Comparison of ENCODE assay signal across 1 cellular context in genomic region chr6:32852844-32853540, GRCh38.
TF ChIP-seq lines count a peak whose summit lies in the region.

No MANE protein-coding gene starts in this region.

TF ChIP-seq in HepG2, 621 proteins besides CTCF, POLR2A, EP300 and RAD21 (continued from another document and continues in another):
- peak; percentile 23 for TF ChIP-seq ZNF407 (CRISPR knock-in tag; IDR thresholded peaks at IDR 0.05; ENCODE audit: not compliant biosample characterization)
- TF ChIP-seq ZNF292 (CRISPR knock-in tag; IDR thresholded peaks at IDR 0.05; ENCODE audit: borderline replicate concordance, low read depth), result no peak
- no peak for TF ChIP-seq THAP11 (CRISPR knock-in tag; IDR thresholded peaks at IDR 0.05)
- no peak for TF ChIP-seq ZNF704 (CRISPR knock-in tag; IDR thresholded peaks at IDR 0.05; ENCODE audit: borderline replicate concordance)
- no peak for TF ChIP-seq RORA (CRISPR knock-in tag; IDR thresholded peaks at IDR 0.05)
- peak; percentile 2; the same call in 1 of the 2 replicates for TF ChIP-seq DR1 (CRISPR knock-in tag; IDR thresholded peaks at IDR 0.05)
- no peak for TF ChIP-seq SUZ12 (IDR thresholded peaks at IDR 0.05; ENCODE audit: low read depth, low read length)
- TF ChIP-seq PTBP1 (IDR thresholded peaks at IDR 0.05; ENCODE audit: low read depth, low read length, poor library complexity, severe bottlenecking), result no peak
- TF ChIP-seq ZNF296 (CRISPR knock-in tag; conservative IDR thresholded peaks at IDR 0.05), result no peak
- no peak for TF ChIP-seq ZNF263 (CRISPR knock-in tag; IDR thresholded peaks at IDR 0.05)
- TF ChIP-seq ZFYVE20 (CRISPR knock-in tag; IDR thresholded peaks at IDR 0.05; ENCODE audit: borderline replicate concordance, low read depth), result no peak
- TF ChIP-seq ERF (CRISPR knock-in tag; IDR thresholded peaks at IDR 0.05), result no peak
- no peak for TF ChIP-seq ZNF333 (CRISPR knock-in tag; IDR thresholded peaks at IDR 0.05; ENCODE audit: borderline replicate concordance)
- TF ChIP-seq ZNF280B (CRISPR knock-in tag; IDR thresholded peaks at IDR 0.05; ENCODE audit: borderline replicate concordance), result peak; percentile 36
- no peak for TF ChIP-seq XBP1 (CRISPR knock-in tag; IDR thresholded peaks at IDR 0.05)
- no peak for TF ChIP-seq ZNF577 (CRISPR knock-in tag; IDR thresholded peaks at IDR 0.05; ENCODE audit: borderline replicate concordance, low read depth)
- no peak for TF ChIP-seq ZNF234 (CRISPR knock-in tag; conservative IDR thresholded peaks at IDR 0.05)
- TF ChIP-seq HMGXB3 (CRISPR knock-in tag; IDR thresholded peaks at IDR 0.05; ENCODE audit: borderline replicate concordance), result 0 out of 2 replicates have a peak, but pooled peaks have one; percentile 13
- TF ChIP-seq BCLAF1 (IDR thresholded peaks at IDR 0.05), result no peak
- TF ChIP-seq ZNF713 (CRISPR knock-in tag; IDR thresholded peaks at IDR 0.05), result 0 out of 2 replicates have a peak, but pooled peaks have one; percentile 19
- TF ChIP-seq ZFP82 (CRISPR knock-in tag; IDR thresholded peaks at IDR 0.05; ENCODE audit: borderline replicate concordance), result no peak
- TF ChIP-seq IKZF1 (IDR thresholded peaks at IDR 0.05), result no peak
- TF ChIP-seq TRIM22 (IDR thresholded peaks at IDR 0.05), result no peak
- no peak for TF ChIP-seq ZNF326 (CRISPR knock-in tag; IDR thresholded peaks at IDR 0.05; ENCODE audit: borderline replicate concordance)
- no peak for TF ChIP-seq PREB (CRISPR knock-in tag; IDR thresholded peaks at IDR 0.05)
- no peak; the same call in 1 of the 2 replicates for TF ChIP-seq ZNF878 (CRISPR knock-in tag; IDR thresholded peaks at IDR 0.05)
- TF ChIP-seq DBP (CRISPR knock-in tag; IDR thresholded peaks at IDR 0.05; ENCODE audit: not compliant biosample characterization), result no peak
- TF ChIP-seq RFXAP (CRISPR knock-in tag; IDR thresholded peaks at IDR 0.05; ENCODE audit: borderline replicate concordance), result no peak
